ENCODE assay signal across 10 cellular contexts in genomic region chr1:89363638-89364536, GRCh38. TPM values are rescaled to one million over a fixed set of nuclear protein-coding genes. Genes with fewer than 3 reads are reported as not detected.
DNase-seq lines count a peak whose midpoint lies in the region; ATAC-seq and TF ChIP-seq lines count a peak whose summit lies in the region.
"Had no signal": no experiment of that assay in that cellular context is flagged by ENCODE, and none has a peak within 500 bp of the region (broad histone marks: within the 10 kb centered on the region; RNA-seq: fewer than 3 reads in every experiment).

TSS of gene GBP6 (plus strand) at chr1:89364059. CDS start at chr1:89368552, 4,493 bp downstream.

- BruUV-seq in Caco-2 (replicated peaks; lab: Mats Ljungman, UMichigan): no TSS peak

- no peaks in the 10 kb centered on the region for H3K4me1 ChIP-seq in Caco-2

- H3K27me3 Mint-ChIP-seq in activated T-cell treated with anti-CD3 and anti-CD28 coated beads, Interleukin-2, amount 50 U/mL, for 4 hours (ENCODE audit: low read depth): no peaks in the 10 kb centered on the region
- H3K27me3 Mint-ChIP-seq in stimulated activated naive CD8-positive, alpha-beta T cell treated with anti-CD3 and anti-CD28 coated beads, Interleukin-15, amount 100 ng/mL, for 72 hours: peaks cover 6% of the 10 kb centered on the region
- H3K27me3 Mint-ChIP-seq in Caco-2 (ENCODE audit: insufficient read depth, unreplicated experiment): peaks cover 2% of the 10 kb centered on the region

- CTCF ChIA-PET in Caco-2 (lab: Charles Lee): no interaction called here

- TF ChIP-seq CTCF in choroid plexus epithelial cell (conservative IDR thresholded peaks at IDR 0.05; ENCODE audit: low read depth, low read length) (no peak), Caco-2 (IDR thresholded peaks at IDR 0.05; ENCODE audit: insufficient read depth in 1 of 2, low read depth in 1 of 2, low read length in 1 of 2, severe bottlenecking in 1 of 2, unreplicated experiment in 1 of 2) (no peak)

- POLR2A ChIA-PET in Caco-2 (lab: Charles Lee): no interaction called here

- no peak for DNase-seq in activated T-cell treated with anti-CD3 and anti-CD28 coated beads, Interleukin-2, amount 50 U/mL, for 4 hours
- DNase-seq in activated T-cell treated with anti-CD3 and anti-CD28 coated beads, Interleukin-2, amount 50 U/mL, for 1 hour: no peak
- peak; percentile 3 for DNase-seq in choroid plexus epithelial cell (ENCODE audit: low read depth)
- no peak for DNase-seq in stimulated activated naive CD8-positive, alpha-beta T cell treated with anti-CD3 and anti-CD28 coated beads, Interleukin-15, amount 100 ng/mL, for 72 hours
- DNase-seq in SHP77 treated with DMSO at 0.1 percent for 48 hours (lab: John Stamatoyannopoulos, UW): no peak
- no peak for DNase-seq in Caco-2
- DNase-seq in NCI-H2196 (lab: John Stamatoyannopoulos, UW; ENCODE audit: unreplicated experiment): no peak
- DNase-seq: NCI-H1694 had no signal

- peaks cover 3% of the 10 kb centered on the region for H3K36me3 Mint-ChIP-seq in activated T-cell treated with anti-CD3 and anti-CD28 coated beads, Interleukin-2, amount 50 U/mL, for 4 hours (ENCODE audit: insufficient read depth)
- H3K36me3 Mint-ChIP-seq in Caco-2 (ENCODE audit: insufficient read depth, unreplicated experiment): no peaks in the 10 kb centered on the region

- intact Hi-C loops in Caco-2 (cut with micrococcal nuclease; ENCODE audit: unreplicated experiment): no loop called here

- H3K36me3 ChIP-seq in Caco-2 (ENCODE audit: control insufficient read depth, insufficient read depth, low read length): no peaks in the 10 kb centered on the region
- H3K36me3 ChIP-seq: neutrophil had no signal

- H3K27ac Mint-ChIP-seq in stimulated activated naive CD8-positive, alpha-beta T cell treated with anti-CD3 and anti-CD28 coated beads, Interleukin-15, amount 100 ng/mL, for 72 hours: peak within 1 kb of the TSS; percentile 42 to 55
- H3K27ac Mint-ChIP-seq in Caco-2 (ENCODE audit: unreplicated experiment): no peak within 1 kb of the TSS

- peaks cover 16% of the 10 kb centered on the region for H3K4me1 Mint-ChIP-seq in activated T-cell treated with anti-CD3 and anti-CD28 coated beads, Interleukin-2, amount 50 U/mL, for 4 hours (ENCODE audit: low read depth)
- peaks cover 19% of the 10 kb centered on the region for H3K4me1 Mint-ChIP-seq in stimulated activated naive CD8-positive, alpha-beta T cell treated with anti-CD3 and anti-CD28 coated beads, Interleukin-15, amount 100 ng/mL, for 72 hours
- no peaks in the 10 kb centered on the region for H3K4me1 Mint-ChIP-seq in Caco-2 (ENCODE audit: low read depth, unreplicated experiment)

- no peaks in the 10 kb centered on the region for H3K9me3 Mint-ChIP-seq in activated T-cell treated with anti-CD3 and anti-CD28 coated beads, Interleukin-2, amount 50 U/mL, for 4 hours
- H3K9me3 Mint-ChIP-seq in stimulated activated naive CD8-positive, alpha-beta T cell treated with anti-CD3 and anti-CD28 coated beads, Interleukin-15, amount 100 ng/mL, for 72 hours: peaks cover 0 to 2% of the 10 kb centered on the region in 2 donors
- no peaks in the 10 kb centered on the region for H3K9me3 Mint-ChIP-seq in Caco-2 (ENCODE audit: unreplicated experiment)

- no peaks in the 10 kb centered on the region for H3K9me3 ChIP-seq in Caco-2
- H3K9me3 ChIP-seq: neutrophil had no signal

- no peak within 1 kb of the TSS for H3K4me3 ChIP-seq in choroid plexus epithelial cell (ENCODE audit: low read depth, low read length)
- H3K4me3 ChIP-seq in Caco-2 (ENCODE audit: low read depth, low read length): no peak within 1 kb of the TSS

- no peaks in the 10 kb centered on the region for H3K27me3 ChIP-seq in Caco-2 (replicated peaks; ENCODE audit: control insufficient read depth, insufficient read depth, low read length)
- H3K27me3 ChIP-seq: neutrophil had no signal

- ATAC-seq in activated T-cell treated with anti-CD3 and anti-CD28 coated beads, Interleukin-2, amount 50 U/mL, for 4 hours: peak; percentile 51 to 64
- ATAC-seq in HG03460 (IDR thresholded peaks at IDR 0.05; ENCODE audit: unreplicated experiment): peak; percentile 40
- ATAC-seq in stimulated activated naive CD8-positive, alpha-beta T cell treated with anti-CD3 and anti-CD28 coated beads, Interleukin-15, amount 100 ng/mL, for 72 hours: peak; percentile 65

- peak within 1 kb of the TSS; percentile 27 for H3K4me3 Mint-ChIP-seq in activated T-cell treated with anti-CD3 and anti-CD28 coated beads, Interleukin-2, amount 50 U/mL, for 4 hours
- H3K4me3 Mint-ChIP-seq in stimulated activated naive CD8-positive, alpha-beta T cell treated with anti-CD3 and anti-CD28 coated beads, Interleukin-15, amount 100 ng/mL, for 72 hours: peak within 1 kb of the TSS; percentile 19 to 28
- no peak within 1 kb of the TSS for H3K4me3 Mint-ChIP-seq in Caco-2 (ENCODE audit: unreplicated experiment)

RNA-seq across cellular contexts. Expression of gene GBP6, which starts in this region (rescaled TPM):
- total RNA-seq in activated T-cell treated with anti-CD3 and anti-CD28 coated beads, Interleukin-2, amount 50 U/mL, for 4 hours: under 1 TPM; 0.53 to 0.76 (median 0.55) TPM
- not detected in 2 replicates for total RNA-seq in Caco-2 (2022)

Comparison
In these comparisons a context has a peak if more than half of its experiments do, and no peak if none do; other contexts are left out.
1. Peak in ATAC-seq in activated T-cell treated with anti-CD3 and anti-CD28 coated beads, Interleukin-2, amount 50 U/mL, for 4 hours; RNA of the gene not detected or under 1 TPM.